Comparison of ENCODE assay signal across 9 cellular contexts in the genomic region with DNA sequence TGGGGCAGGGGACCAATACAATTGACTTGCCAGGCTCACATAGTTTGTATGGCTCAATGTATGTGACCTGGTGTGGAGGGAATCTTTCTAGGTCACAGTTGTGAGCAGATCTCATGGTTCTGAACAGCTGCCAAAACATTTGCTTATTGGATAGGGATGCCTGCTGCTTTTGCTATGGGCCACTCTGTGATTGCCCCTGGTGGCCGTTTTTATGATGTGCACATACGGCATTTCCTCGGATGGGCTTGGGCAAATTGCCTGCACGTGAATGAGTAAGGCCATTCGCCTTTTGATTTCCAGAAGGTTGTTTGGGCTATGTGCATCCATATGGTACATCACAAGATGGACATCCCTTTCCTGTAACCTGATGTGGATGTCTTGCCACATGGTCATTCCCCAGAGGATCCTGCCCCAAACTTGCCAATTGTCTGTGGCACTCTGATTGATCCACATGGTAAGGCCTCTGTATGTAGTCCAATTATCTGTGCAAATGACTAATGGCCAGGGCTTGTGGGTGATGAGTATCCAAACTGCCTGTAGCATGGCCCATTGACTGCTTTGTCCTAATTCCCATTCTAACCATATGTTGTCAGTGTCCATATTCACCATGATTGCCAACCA. TPM values are rescaled to one million over a fixed set of nuclear protein-coding genes. Genes with fewer than 3 reads are reported as not detected.
DNase-seq lines count a peak whose midpoint lies in the region; ATAC-seq, FAIRE-seq and TF ChIP-seq lines count a peak whose summit lies in the region.
"Had no signal": no experiment of that assay in that cellular context is flagged by ENCODE, and none has a peak within 500 bp of the region (broad histone marks: within the 10 kb centered on the region; RNA-seq: fewer than 3 reads in every experiment).

No MANE protein-coding gene starts in this region.

- ATAC-seq in A549: peak; percentile 48 to 87; a peak in 4 of 6 replicates
- ATAC-seq in left ventricle myocardium superior: peak; percentile 76
- no peak for ATAC-seq in GM19023 (IDR thresholded peaks at IDR 0.05; ENCODE audit: unreplicated experiment)
- ATAC-seq in GM18907 (IDR thresholded peaks at IDR 0.05; ENCODE audit: unreplicated experiment): no peak

- WGBS in A549 (ENCODE audit: missing lambda C conversion rate): 49% methylated on average over 5 of the region's 5 CpGs

- TF ChIP-seq RAD21 in A549 (conservative IDR thresholded peaks at IDR 0.05 in 1 of 2, IDR thresholded peaks at IDR 0.05 in 1 of 2): peak in 1 of 2 experiments; percentile 32; a peak in 1 of 5 replicates

- no peak for TF ChIP-seq POLR2A in A549 (IDR thresholded peaks at IDR 0.05; ENCODE audit: low read length)

- no peaks in the 10 kb centered on the region for H3K4me1 ChIP-seq in A549

- TF ChIP-seq EP300 in A549 (IDR thresholded peaks at IDR 0.05): no peak

- no peaks in the 10 kb centered on the region for H3K9me3 ChIP-seq in A549

- no peak overlapping the region for H3K27ac ChIP-seq in A549
- no peak overlapping the region for H3K27ac ChIP-seq in VCaP

- FAIRE-seq in A549 (lab: Jason Lieb, UNC): no peak

- H3K4me2 ChIP-seq in A549: no peak overlapping the region

- H3K4me3 ChIP-seq in A549: no peak overlapping the region

- CTCF ChIA-PET in A549 (lab: Yijun Ruan, JAX) (interaction anchor here (0.9 to 3.2 kb wide), 4 partner anchors 9 to 83 kb away, joined by 3 to 26 read pairs (median 4); no protein-coding TSS in a partner anchor), HEK293T (lab: Yijun Ruan, JAX) (no interaction called here)

- peak; percentile 43 to 57 for DNase-seq in A549 (ENCODE audit: low read depth in 1 of 2, low spot score in 1 of 2)
- DNase-seq in HEK293T (ENCODE audit: extremely low spot score): peak; percentile 59
- no peak for DNase-seq in left ventricle myocardium superior
- DNase-seq in NOMO-1 (lab: John Stamatoyannopoulos, UW; ENCODE audit: unreplicated experiment in 2 of 2): no peak
- no peak for DNase-seq in NCI-H146 treated with DMSO at 0.1 percent for 48 hours (lab: John Stamatoyannopoulos, UW; ENCODE audit: unreplicated experiment)
- DNase-seq: GDM1 had no signal

- POLR2A ChIA-PET in A549 (lab: Yijun Ruan, JAX): interaction anchor here (1.0 kb wide), 1 partner anchor 10 kb away, joined by 3 read pairs; no protein-coding TSS in a partner anchor
- POLR2A ChIA-PET in HEK293T (lab: Yijun Ruan, JAX): no interaction called here

- intact Hi-C loops in left ventricle myocardium superior (cut with micrococcal nuclease): no loop called here

- peak; percentile 21; the same call in 2 of the 3 replicates for TF ChIP-seq CTCF in A549 (IDR thresholded peaks at IDR 0.05)
- TF ChIP-seq CTCF in VCaP (conservative IDR thresholded peaks at IDR 0.05): peak; percentile 52

TF ChIP-seq in A549, 52 proteins besides CTCF, POLR2A, EP300 and RAD21:
- TF ChIP-seq MAFK (IDR thresholded peaks at IDR 0.05; ENCODE audit: partially characterized antibody): peak; percentile 48
- TF ChIP-seq TP53 (CRISPR knock-in tag; IDR thresholded peaks at IDR 0.05): no peak
- no peak for TF ChIP-seq NR3C1 (IDR thresholded peaks at IDR 0.05)
- TF ChIP-seq BHLHE40 (IDR thresholded peaks at IDR 0.05; ENCODE audit: low read depth, low read length): no peak

TF ChIP-seq in HEK293T, 16 proteins besides CTCF, POLR2A, EP300 and RAD21:
- TF ChIP-seq LEF1 (IDR thresholded peaks at IDR 0.05; ENCODE audit: borderline replicate concordance): no peak
- no peak for TF ChIP-seq BHLHE40 (IDR thresholded peaks at IDR 0.05; ENCODE audit: borderline replicate concordance)
- TF ChIP-seq ARNT (IDR thresholded peaks at IDR 0.05): no peak
- no peak for TF ChIP-seq SUZ12 (IDR thresholded peaks at IDR 0.05)
- no peak for TF ChIP-seq CTBP1 (IDR thresholded peaks at IDR 0.05; ENCODE audit: borderline replicate concordance)
- no peak for TF ChIP-seq SP1 (IDR thresholded peaks at IDR 0.05)
- no peak for TF ChIP-seq TARDBP (IDR thresholded peaks at IDR 0.05)
- TF ChIP-seq HDGF (IDR thresholded peaks at IDR 0.05; ENCODE audit: borderline replicate concordance): no peak

RNA-seq across cellular contexts. Expression of a gene that starts 10.7 kb away (rescaled TPM):
- polyA plus RNA-seq in A549 (2011; rRNA removed) (4.1 and 4.6 TPM in 2 replicates), A549 (2017; fragmentation: RNase III; extraction: RNeasy Plus Mini Kit Qiagen cat#74134 plus additional on column Dnase treatment) (3.2 to 4.2 TPM (median 3.6 TPM) in 3 replicates)
- polyA plus RNA-seq in A549 (2012; cell fraction: cytosol; rRNA removed): 2.1 and 3.2 TPM in 2 replicates
- polyA plus RNA-seq in A549 (2012; cell fraction: nucleus; rRNA removed): 8.2 and 10.1 TPM in 2 replicates
- polyA minus RNA-seq in A549 (2011; rRNA and poly(A)+ RNA removed): 5.6 and 6.8 TPM in 2 replicates
- total RNA-seq in left ventricle myocardium superior: 1.6 TPM

RNA-seq across cellular contexts. Expression of a gene that starts 26.0 kb away (rescaled TPM):
- not detected in 2 replicates for polyA plus RNA-seq in A549 (2011; rRNA removed)
- 0.07 and 0.09 TPM in 2 replicates for polyA plus RNA-seq in A549 (2012; cell fraction: cytosol; rRNA removed)
- 0.42 and 0.56 TPM in 2 replicates for polyA plus RNA-seq in A549 (2012; cell fraction: nucleus; rRNA removed)
- 0.09 to 0.28 TPM (median 0.20 TPM) in 3 replicates for polyA plus RNA-seq in A549 (2017; fragmentation: RNase III; extraction: RNeasy Plus Mini Kit Qiagen cat#74134 plus additional on column Dnase treatment)
- polyA minus RNA-seq in A549 (2011; rRNA and poly(A)+ RNA removed): 0.39 TPM in 1 of 2 replicates, not detected in the other
- 3.8 TPM for total RNA-seq in left ventricle myocardium superior

RNA-seq across cellular contexts. Expression of a gene that starts 55.9 kb away (rescaled TPM):
- polyA plus RNA-seq in A549 (2011; rRNA removed) (45.0 and 64.9 TPM in 2 replicates), A549 (2017; fragmentation: RNase III; extraction: RNeasy Plus Mini Kit Qiagen cat#74134 plus additional on column Dnase treatment) (35.1 to 40.3 TPM (median 36.4 TPM) in 3 replicates)
- 26.4 and 29.2 TPM in 2 replicates for polyA plus RNA-seq in A549 (2012; cell fraction: cytosol; rRNA removed)
- 49.6 and 58.3 TPM in 2 replicates for polyA plus RNA-seq in A549 (2012; cell fraction: nucleus; rRNA removed)
- 53.0 and 67.7 TPM in 2 replicates for polyA minus RNA-seq in A549 (2011; rRNA and poly(A)+ RNA removed)
- total RNA-seq in left ventricle myocardium superior: 78.4 TPM

Comparison
In these comparisons a context has a peak if more than half of its experiments do, and no peak if none do; other contexts are left out.
1. ATAC-seq: peak in A549 (2 of 2) and left ventricle myocardium superior (single experiment); none in GM19023 (single experiment) and GM18907 (single experiment).
2. DNase-seq: peak in A549 (2 of 2) and HEK293T (single experiment); none in left ventricle myocardium superior (single experiment), NOMO-1 (0 of 2) and NCI-H146 treated with DMSO at 0.1 percent for 48 hours (single experiment).